Comparison of ENCODE assay signal across 23 cellular contexts in the genomic region with DNA sequence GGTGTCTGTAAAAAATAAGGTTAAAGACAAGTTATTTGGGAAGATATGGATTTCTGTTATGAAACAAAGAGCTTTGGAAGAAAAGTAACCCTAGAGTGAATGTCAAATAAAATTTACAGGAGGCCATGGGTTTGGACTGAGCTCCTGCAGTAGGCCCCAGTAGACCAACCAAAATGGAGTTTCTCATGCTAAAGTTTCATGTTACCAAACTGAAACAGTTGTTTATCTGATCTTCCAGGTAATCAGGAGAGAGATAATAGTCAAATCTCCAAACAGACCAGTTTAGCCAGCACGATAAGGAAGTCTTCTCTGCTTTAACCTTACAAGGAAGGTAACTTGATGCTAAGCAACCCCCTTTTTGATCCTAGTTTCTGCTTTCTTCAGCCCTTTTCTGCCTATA.
"Had no signal": no experiment of that assay in that cellular context is flagged by ENCODE, and none has a peak within 500 bp of the region (broad histone marks: within the 10 kb centered on the region; RNA-seq: fewer than 3 reads in every experiment).

No MANE protein-coding gene starts in this region.

- H3K4me1 ChIP-seq: SJSA1 had no signal

- H3K9ac ChIP-seq: KMS-11 had no signal

- ATAC-seq: HepG2 had no signal

- H3K36me3 ChIP-seq: SJSA1 had no signal

- H3K4me3 ChIP-seq: SJSA1, SK-N-MC had no signal

- DNase-seq: IMR-90, Kasumi-1, MV-4-11, NCI-H1048, NCI-H1105, NCI-H1417, NCI-H1436 treated with DMSO at 0.1 percent for 48 hours, NCI-H1694, NCI-H187 treated with DMSO at 0.1 percent for 48 hours, NCI-H2029 treated with DMSO at 0.1 percent for 48 hours, NCI-H2171 treated with DMSO at 0.1 percent for 48 hours, NCI-H345, NCI-H446 treated with DMSO at 0.1 percent for 48 hours, NCI-H510A treated with DMSO at 0.1 percent for 48 hours, NCI-H69, NCI-H774, Right ventricle myocardium superior, RPMI8226, SIG-M5 had no signal

- H3K27me3 ChIP-seq: SJSA1 had no signal

- H3K4me2 ChIP-seq: KMS-11 had no signal

- H3K27ac ChIP-seq: KMS-11, SJSA1, SK-N-MC had no signal
